22 cellular contexts compared by ENCODE assay signal in genomic region chr13:113309481-113309880, GRCh38. TPM values are rescaled to one million over a fixed set of nuclear protein-coding genes. Genes with fewer than 3 reads are reported as not detected.
"Had no signal": no experiment of that assay in that cellular context is flagged by ENCODE, and none has a peak within 500 bp of the region (broad histone marks: within the 10 kb centered on the region; RNA-seq: fewer than 3 reads in every experiment).

No MANE protein-coding gene starts in this region.

- H3K27ac ChIP-seq: KMS-11, RWPE1 had no signal

- H3K4me3 ChIP-seq: K562 had no signal

- H3K9me3 ChIP-seq: SK-N-SH had no signal

- H3K9ac ChIP-seq: KMS-11, SK-N-SH had no signal

- ATAC-seq: K562, Panc1, PC-3 had no signal

- H3K4me2 ChIP-seq: KMS-11, SK-N-SH had no signal

- DNase-seq: Kasumi-1, MV-4-11, NCI-H1048, NCI-H1105, NCI-H1417, NCI-H1436 treated with DMSO at 0.1 percent for 48 hours, NCI-H1694, NCI-H187 treated with DMSO at 0.1 percent for 48 hours, NCI-H2029 treated with DMSO at 0.1 percent for 48 hours, NCI-H2171 treated with DMSO at 0.1 percent for 48 hours, NCI-H345, NCI-H446 treated with DMSO at 0.1 percent for 48 hours, NCI-H510A treated with DMSO at 0.1 percent for 48 hours, NCI-H526, PC-3, SHP77, SK-N-SH had no signal

RNA-seq across cellular contexts. Expression of gene GRTP1, which starts 54.4 kb away (rescaled TPM):
- polyA plus RNA-seq: IgD-negative memory B cell had no signal
